Comparison of ENCODE assay signal across 13 cellular contexts in the genomic region with DNA sequence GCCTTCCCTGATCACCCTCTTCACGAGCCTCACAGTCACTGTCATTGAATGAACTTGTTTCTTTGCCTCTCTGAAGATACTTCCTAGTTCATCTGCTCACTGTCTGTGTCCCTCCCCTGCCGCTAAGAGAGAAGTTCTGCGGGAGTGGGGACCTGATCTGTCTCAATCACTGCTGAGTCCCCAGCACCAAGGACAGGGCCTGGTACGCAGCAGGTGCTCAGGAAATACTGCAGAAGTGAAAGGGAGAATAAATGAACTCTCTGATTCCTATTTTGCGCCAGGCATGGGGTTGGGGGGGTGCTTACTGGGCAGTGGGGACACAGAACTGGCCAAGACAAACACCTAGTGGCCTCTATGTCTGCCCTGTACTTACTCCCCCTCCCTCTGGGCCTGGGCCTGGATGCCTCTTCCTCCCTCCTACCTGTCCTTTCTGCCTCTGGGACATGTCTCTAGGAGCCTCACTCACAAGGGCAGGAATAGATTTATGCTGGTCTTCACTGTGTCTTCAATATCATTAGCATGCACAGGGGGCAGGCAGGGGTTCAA. TPM values are rescaled to one million over a fixed set of nuclear protein-coding genes. Genes with fewer than 3 reads are reported as not detected.
DNase-seq lines count a peak whose midpoint lies in the region; ATAC-seq, FAIRE-seq and TF ChIP-seq lines count a peak whose summit lies in the region.
"Had no signal": no experiment of that assay in that cellular context is flagged by ENCODE, and none has a peak within 500 bp of the region (broad histone marks: within the 10 kb centered on the region; RNA-seq: fewer than 3 reads in every experiment).

No MANE protein-coding gene starts in this region.

- RAD21 ChIA-PET in GM12878 (lab: Charles Lee; ENCODE audit: unreplicated experiment): no interaction called here

- no peaks in the 10 kb centered on the region for H3K4me1 ChIP-seq in CD4-positive, alpha-beta memory T cell (ENCODE audit: insufficient read depth, low read length)
- H3K4me1 ChIP-seq in GM12878 (ENCODE audit: control insufficient read depth, insufficient read depth, low read length): no peaks in the 10 kb centered on the region
- no peaks in the 10 kb centered on the region for H3K4me1 ChIP-seq in uterus

- no peak overlapping the region for H3K4me3 Mint-ChIP-seq in CD4-positive, alpha-beta memory T cell

- no peaks in the 10 kb centered on the region for H3K79me2 ChIP-seq in GM12878 (ENCODE audit: control insufficient read depth, insufficient read depth, low read length)

- H3K4me2 ChIP-seq in GM12878 (ENCODE audit: control insufficient read depth, insufficient read depth): no peak overlapping the region

- DNase-seq in CD4-positive, alpha-beta memory T cell: no peak
- DNase-seq in HuH-7.5 (ENCODE audit: low spot score) (peak; percentile 2), GM12878 (ENCODE audit: low read depth, low spot score) (no peak), midbrain (lab: John Stamatoyannopoulos, UW) (peak; percentile 1), NAMALWA (ENCODE audit: low spot score) (no peak), uterus (no peak)
- DNase-seq: activated CD8-positive, alpha-beta memory T cell treated with anti-CD3 and anti-CD28 coated beads, Interleukin-2, amount 50 U/mL, for 4 hours; activated naive CD4-positive, alpha-beta T cell; dorsolateral prefrontal cortex; NCI-H2081; NCI-H526 treated with DMSO at 0.1 percent for 48 hours; posterior cingulate gyrus had no signal

- no peak for FAIRE-seq in GM12878 (lab: Jason Lieb, UNC)

- no peaks in the 10 kb centered on the region for H3K27me3 Mint-ChIP-seq in CD4-positive, alpha-beta memory T cell

- no peaks in the 10 kb centered on the region for H3K27me3 ChIP-seq in CD4-positive, alpha-beta memory T cell (ENCODE audit: insufficient read depth, low read length)
- H3K27me3 ChIP-seq in GM12878 (replicated peaks in 1 of 2; ENCODE audit: control insufficient read depth in 2 of 2, insufficient read depth in 2 of 2, low read length in 1 of 2) (no peaks in the 10 kb centered on the region), uterus (no peaks in the 10 kb centered on the region)

- no TSS peak for BruUV-seq in GM12878 (replicated peaks; lab: Mats Ljungman, UMichigan)

- TF ChIP-seq POLR2A in GM12878 (IDR thresholded peaks at IDR 0.05; ENCODE audit: low read depth, low read length) (no peak), uterus (IDR thresholded peaks at IDR 0.05) (no peak)

- H3K27ac Mint-ChIP-seq in CD4-positive, alpha-beta memory T cell: peak overlapping the region in 4 of 7 donors; percentile 0 to 66 (median 48)

- no peak overlapping the region for H3K27ac ChIP-seq in CD4-positive, alpha-beta memory T cell (ENCODE audit: low read depth, low read length)
- H3K27ac ChIP-seq in GM12878 (ENCODE audit: control insufficient read depth, insufficient read depth) (no peak overlapping the region), uterus (no peak overlapping the region)
- H3K27ac ChIP-seq: dorsolateral prefrontal cortex had no signal

- no peaks in the 10 kb centered on the region for H4K20me1 ChIP-seq in GM12878 (ENCODE audit: control insufficient read depth, insufficient read depth)

- no peaks in the 10 kb centered on the region for H3K36me3 ChIP-seq in CD4-positive, alpha-beta memory T cell (ENCODE audit: insufficient read depth, low read length)
- H3K36me3 ChIP-seq in GM12878 (ENCODE audit: control insufficient read depth in 2 of 2, insufficient read depth in 2 of 2, low read length in 1 of 2) (no peaks in the 10 kb centered on the region), uterus (no peaks in the 10 kb centered on the region)

- POLR2A ChIA-PET in CD4-positive, alpha-beta memory T cell (lab: Charles Lee; ENCODE audit: partially characterized antibody): no interaction called here
- POLR2A ChIA-PET in GM12878 (lab: Charles Lee): no interaction called here

- no peak for TF ChIP-seq EP300 in GM12878 (IDR thresholded peaks at IDR 0.05; ENCODE audit: borderline replicate concordance in 1 of 2, control insufficient read depth in 1 of 2, low read depth in 2 of 2, low read length in 2 of 2)

- H3K4me1 Mint-ChIP-seq in CD4-positive, alpha-beta memory T cell: peaks cover 5 to 12% (median 8%) of the 10 kb centered on the region in 4 donors

- intact Hi-C loops in CD4-positive, alpha-beta memory T cell (cut with micrococcal nuclease): no loop called here
- intact Hi-C loops in GM12878 (cut with micrococcal nuclease; ENCODE audit: unreplicated experiment): no loop called here
- intact Hi-C loops in uterus (cut with DNase I; ENCODE audit: low total_unique reads): no loop called here

- H3K36me3 Mint-ChIP-seq in CD4-positive, alpha-beta memory T cell: peaks cover 9 to 13% of the 10 kb centered on the region in 2 donors

- H3K9ac ChIP-seq in GM12878 (ENCODE audit: control insufficient read depth, insufficient read depth, low read length): no peak overlapping the region

- SMC1A ChIA-PET in GM12878 (lab: Charles Lee; ENCODE audit: uncharacterized antibody, unreplicated experiment): no interaction called here

- WGBS in GM12878 (ENCODE audit: insufficient coverage, insufficient replicate concordance, low lambda C conversion rate, missing lambda C conversion rate): 15% methylated on average over 5 of the region's 5 CpGs

- H2AFZ ChIP-seq in GM12878 (ENCODE audit: control insufficient read depth, low read depth, low read length): no peak overlapping the region

- ATAC-seq in GM12878 (no peak), HG03432 (IDR thresholded peaks at IDR 0.05; ENCODE audit: unreplicated experiment) (no peak)

- no peaks in the 10 kb centered on the region for H3K9me3 Mint-ChIP-seq in CD4-positive, alpha-beta memory T cell

- CTCF ChIA-PET in CD4-positive, alpha-beta memory T cell (lab: Charles Lee; ENCODE audit: partially characterized antibody): interaction anchor here (4.0 kb wide), 1 partner anchor 53 kb away, joined by 24 read pairs; a partner anchor contains a TSS
- CTCF ChIA-PET in GM12878 (lab: Yijun Ruan, JAX): no interaction called here

- H3K4me3 ChIP-seq in CD4-positive, alpha-beta memory T cell (ENCODE audit: low read length in 2 of 2): no peak overlapping the region
- H3K4me3 ChIP-seq in GM12878 (no peak overlapping the region), uterus (no peak overlapping the region)
- H3K4me3 ChIP-seq: dorsolateral prefrontal cortex had no signal

- H3K9me3 ChIP-seq in CD4-positive, alpha-beta memory T cell (ENCODE audit: control insufficient read depth in 1 of 2, low read length in 2 of 2): no peaks in the 10 kb centered on the region
- H3K9me3 ChIP-seq in GM12878 (replicated peaks; ENCODE audit: control insufficient read depth, insufficient read depth, low read length) (no peaks in the 10 kb centered on the region; the same call in 2 of the 3 replicates), uterus (no peaks in the 10 kb centered on the region)

- TF ChIP-seq RAD21 in GM12878 (IDR thresholded peaks at IDR 0.05; ENCODE audit: insufficient read depth, low read depth, low read length): no peak

- TF ChIP-seq CTCF in GM12878 (IDR thresholded peaks at IDR 0.05 in 2 of 3, conservative IDR thresholded peaks at IDR 0.05 in 1 of 3; ENCODE audit: control insufficient read depth in 2 of 3, extremely low read depth in 1 of 3, insufficient read depth in 1 of 3, low read depth in 3 of 3, low read length in 3 of 3) (no peak), uterus (IDR thresholded peaks at IDR 0.05) (no peak)

- in situ Hi-C loops in GM12878 (cut with MboI): no loop called here

TF ChIP-seq in GM12878, 131 proteins besides CTCF, POLR2A, EP300 and RAD21 (continues in another document):
- no peak for TF ChIP-seq SMAD5 (IDR thresholded peaks at IDR 0.05; ENCODE audit: low read depth)

RNA-seq across cellular contexts. Expression of a gene that starts 17.5 kb away (rescaled TPM):
- 10 to 100 TPM; 74.4 to 79.4 TPM for total RNA-seq in CD4-positive, alpha-beta memory T cell
- polyA plus RNA-seq in CD4-positive, alpha-beta memory T cell: under 1 TPM; 0.10 to 0.65 TPM
- 6.3 and 7.3 TPM in 2 replicates for total RNA-seq in GM12878 (2013; cell fraction: nucleolus; rRNA removed)
- total RNA-seq in GM12878 (2014; rRNA removed) (0.38 and 0.56 TPM in 2 replicates), GM12878 (2014; rRNA removed; fragmentation: Illumina TruSeq; extraction: Trizol) (0.41 and 0.45 TPM in 2 replicates), GM12878 (2021) (2.6 and 3.2 TPM in 2 replicates), uterus (10 to 100 TPM in 3 of 4 donors, 1 to 10 TPM in 1; 3.8 to 34.7 (median 11.4) TPM)
- 0.20 TPM for polyA plus RNA-seq in GM12878 (2011; ENCODE audit: low read depth)
- polyA plus RNA-seq in GM12878 (2011; rRNA removed) (0.19 and 0.30 TPM in 2 replicates), GM12878 (2014; fragmentation: Illumina TruSeq; extraction: Trizol) (0.19 TPM in 1 of 2 replicates, not detected in the other), GM12878 (2014; fragmentation: Nextera tagmentation; extraction: Ambion mirVana) (under 1 TPM in 1 of 2 experiments, not detected in 1; 0.02 TPM), GM12878 (2014; rRNA removed) (0.73 and 1.0 TPM in 2 replicates), GM12878 (2016; fragmentation: Nextera tagmentation; extraction: Ambion mirVana) (under 1 TPM in 1 of 2 experiments, not detected in 1; 0.21 TPM)
- polyA plus RNA-seq in GM12878 (2011; cell fraction: cytosol; rRNA removed): 0.60 and 0.77 TPM in 2 replicates
- 3.6 and 3.9 TPM in 2 replicates for polyA plus RNA-seq in GM12878 (2011; cell fraction: nucleus; rRNA removed)
- polyA plus RNA-seq in GM12878 (2012): 0.70 and 1.1 TPM in 2 replicates
- 1.1 and 2.5 TPM in 2 replicates for polyA minus RNA-seq in GM12878 (2011; rRNA and poly(A)+ RNA removed)
- polyA minus RNA-seq in GM12878 (2011; cell fraction: cytosol; rRNA and poly(A)+ RNA removed): 0.62 and 0.80 TPM in 2 replicates
- 1.6 and 3.2 TPM in 2 replicates for polyA minus RNA-seq in GM12878 (2011; cell fraction: nucleus; rRNA and poly(A)+ RNA removed)

RNA-seq across cellular contexts. Expression of a gene that starts 54.0 kb away (rescaled TPM):
- 10 to 100 TPM; 53.1 to 56.3 TPM for total RNA-seq in CD4-positive, alpha-beta memory T cell
- 100 to 1,000 TPM in 1 of 2 donors, 10 to 100 TPM in 1; 96.4 to 135 TPM for polyA plus RNA-seq in CD4-positive, alpha-beta memory T cell
- total RNA-seq in GM12878 (2013; cell fraction: nucleolus; rRNA removed): 32.5 and 41.0 TPM in 2 replicates
- total RNA-seq in GM12878 (2014; rRNA removed) (134 and 138 TPM in 2 replicates), GM12878 (2014; rRNA removed; fragmentation: Illumina TruSeq; extraction: Trizol) (97.2 and 103 TPM in 2 replicates), GM12878 (2021) (109 TPM in 2 replicates), uterus (100 to 1,000 TPM in 1 of 4 donors, 10 to 100 TPM in 3; 59.4 to 162 (median 67.2) TPM)
- polyA plus RNA-seq in GM12878 (2011; ENCODE audit: low read depth): 54.1 TPM
- polyA plus RNA-seq in GM12878 (2011; rRNA removed) (20.9 and 55.2 TPM in 2 replicates), GM12878 (2014; fragmentation: Illumina TruSeq; extraction: Trizol) (87.6 and 115 TPM in 2 replicates), GM12878 (2014; fragmentation: Nextera tagmentation; extraction: Ambion mirVana) (100 to 1,000 TPM; 203 to 328 TPM), GM12878 (2014; rRNA removed) (84.1 and 99.7 TPM in 2 replicates), GM12878 (2016; fragmentation: Nextera tagmentation; extraction: Ambion mirVana) (100 to 1,000 TPM; 176 to 182 TPM)
- polyA plus RNA-seq in GM12878 (2011; cell fraction: cytosol; rRNA removed): 63.6 and 73.3 TPM in 2 replicates
- 99.5 and 124 TPM in 2 replicates for polyA plus RNA-seq in GM12878 (2011; cell fraction: nucleus; rRNA removed)
- 63.5 and 80.8 TPM in 2 replicates for polyA plus RNA-seq in GM12878 (2012)
- polyA minus RNA-seq in GM12878 (2011; rRNA and poly(A)+ RNA removed): 30.6 and 33.3 TPM in 2 replicates
- 16.7 and 27.0 TPM in 2 replicates for polyA minus RNA-seq in GM12878 (2011; cell fraction: cytosol; rRNA and poly(A)+ RNA removed)
- polyA minus RNA-seq in GM12878 (2011; cell fraction: nucleus; rRNA and poly(A)+ RNA removed): 17.2 and 25.8 TPM in 2 replicates

Comparison
In these comparisons a context has a peak if more than half of its experiments do, and no peak if none do; other contexts are left out.
1. DNase-seq: peak in HuH-7.5 (single experiment) and midbrain (single experiment); none in CD4-positive, alpha-beta memory T cell (0 of 5), GM12878 (single experiment), NAMALWA (single experiment) and uterus (0 of 2).